In the genomic region with DNA sequence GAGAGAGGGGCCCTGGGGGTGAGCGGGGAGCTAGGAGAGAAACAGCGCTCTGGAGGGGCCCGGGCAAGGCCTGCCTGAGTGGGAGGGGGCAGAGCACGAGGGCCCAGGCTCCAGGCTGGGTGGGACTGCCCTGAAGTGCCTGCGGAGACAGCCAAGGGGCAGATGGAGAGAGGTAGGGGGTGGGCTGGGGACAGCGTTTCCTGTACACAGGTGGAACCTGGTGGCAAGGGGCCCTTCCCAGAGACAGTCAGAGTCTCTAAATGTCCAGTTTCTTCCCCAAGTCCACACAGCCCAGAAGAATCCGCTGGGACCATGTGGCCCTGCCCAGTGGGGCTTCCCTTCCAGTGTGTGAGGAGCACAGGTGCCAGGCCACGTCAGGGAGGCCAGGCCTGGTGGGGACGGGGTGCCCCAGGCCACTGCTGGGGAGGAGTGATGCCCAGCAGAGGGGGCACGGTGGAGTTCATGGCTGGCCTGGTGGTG, we compare ENCODE assay signal across 17 cellular contexts. TPM values are rescaled to one million over a fixed set of nuclear protein-coding genes. Genes with fewer than 3 reads are reported as not detected.
DNase-seq lines count a peak whose midpoint lies in the region; ATAC-seq and TF ChIP-seq lines count a peak whose summit lies in the region.
"Had no signal": no experiment of that assay in that cellular context is flagged by ENCODE, and none has a peak within 500 bp of the region (broad histone marks: within the 10 kb centered on the region; RNA-seq: fewer than 3 reads in every experiment).

No MANE protein-coding gene starts in this region.

- H3K9me3 ChIP-seq in CD8-positive, alpha-beta memory T cell (ENCODE audit: low read length) = no peaks in the 10 kb centered on the region
- no peaks in the 10 kb centered on the region for H3K9me3 ChIP-seq in naive thymus-derived CD4-positive, alpha-beta T cell (ENCODE audit: control insufficient read depth in 2 of 3, low read length in 3 of 3)
- H3K9me3 ChIP-seq: HAP-1, sigmoid colon had no signal

- no peak for TF ChIP-seq CTCF in GM23338 (conservative IDR thresholded peaks at IDR 0.05; ENCODE audit: low read depth in 2 of 2)

- H3K36me3 Mint-ChIP-seq in T-helper 2 cell treated with Interferon-gamma antibody and Interleukin-4, amounts not matched to agents 5 μg/mL and 100 μg/mL, for 36 hours (ENCODE audit: low read depth) = peaks cover 33% of the 10 kb centered on the region
- H3K36me3 Mint-ChIP-seq in CD8-positive, alpha-beta memory T cell = peaks cover 2 to 3% (median 3%) of the 10 kb centered on the region in 3 donors
- H3K36me3 Mint-ChIP-seq in activated naive CD8-positive, alpha-beta T cell treated with anti-CD3 and anti-CD28 coated beads, Interleukin-2, amount 50 U/mL, for 24 hours (ENCODE audit: low read depth) = peaks cover 5% of the 10 kb centered on the region
- H3K36me3 Mint-ChIP-seq in naive thymus-derived CD4-positive, alpha-beta T cell = peaks cover 0 to 13% (median 7%) of the 10 kb centered on the region in 5 donors
- peaks cover 6% of the 10 kb centered on the region; the same call in 1 of the 3 replicates for H3K36me3 Mint-ChIP-seq in GM23338 (ENCODE audit: low read depth)

- no peaks in the 10 kb centered on the region for H3K27me3 ChIP-seq in CD8-positive, alpha-beta memory T cell (ENCODE audit: insufficient read depth, low read length, poor library complexity, severe bottlenecking)
- no peaks in the 10 kb centered on the region for H3K27me3 ChIP-seq in naive thymus-derived CD4-positive, alpha-beta T cell (ENCODE audit: control insufficient read depth in 2 of 2, insufficient read depth in 2 of 2, low read length in 2 of 2)
- H3K27me3 ChIP-seq in GM23338 (ENCODE audit: insufficient read depth) = no peaks in the 10 kb centered on the region

- no peaks in the 10 kb centered on the region for H4K20me1 ChIP-seq in GM23338 (replicated peaks; ENCODE audit: insufficient read depth)

- no peaks in the 10 kb centered on the region for H3K36me3 ChIP-seq in CD8-positive, alpha-beta memory T cell (ENCODE audit: insufficient read depth, low read length)
- H3K36me3 ChIP-seq in naive thymus-derived CD4-positive, alpha-beta T cell (ENCODE audit: control insufficient read depth in 2 of 3, insufficient read depth in 3 of 3, low read length in 3 of 3) = no peaks in the 10 kb centered on the region
- no peaks in the 10 kb centered on the region for H3K36me3 ChIP-seq in GM23338 (ENCODE audit: insufficient read depth)
- H3K36me3 ChIP-seq: HAP-1, sigmoid colon had no signal

- CTCF ChIA-PET in CD8-positive, alpha-beta memory T cell (lab: Charles Lee) = interaction anchor here (1.0 to 2.7 kb wide), 2 partner anchors 36 to 58 kb away, joined by 3 to 24 read pairs; no protein-coding TSS in a partner anchor
- CTCF ChIA-PET in naive thymus-derived CD4-positive, alpha-beta T cell (lab: Charles Lee) = interaction anchor here (0.8 kb wide), 1 partner anchor 63 kb away, joined by 3 read pairs; no protein-coding TSS in a partner anchor

- H3K27me3 Mint-ChIP-seq in T-helper 2 cell treated with Interferon-gamma antibody and Interleukin-4, amounts not matched to agents 5 μg/mL and 100 μg/mL, for 36 hours (ENCODE audit: low read depth) = no peaks in the 10 kb centered on the region
- H3K27me3 Mint-ChIP-seq in CD8-positive, alpha-beta memory T cell = no peaks in the 10 kb centered on the region
- H3K27me3 Mint-ChIP-seq in activated naive CD8-positive, alpha-beta T cell treated with anti-CD3 and anti-CD28 coated beads, Interleukin-2, amount 50 U/mL, for 24 hours = no peaks in the 10 kb centered on the region
- H3K27me3 Mint-ChIP-seq in naive thymus-derived CD4-positive, alpha-beta T cell = no peaks in the 10 kb centered on the region
- peaks cover 9% of the 10 kb centered on the region for H3K27me3 Mint-ChIP-seq in GM23338 (ENCODE audit: insufficient read depth, low read depth, poor library complexity)

- H3F3A ChIP-seq in GM23338 (replicated peaks; ENCODE audit: low read depth) = no peaks in the 10 kb centered on the region

- H3K4me1 ChIP-seq in CD8-positive, alpha-beta memory T cell (ENCODE audit: insufficient read depth, low read length) = peaks cover 81% of the 10 kb centered on the region
- H3K4me1 ChIP-seq in naive thymus-derived CD4-positive, alpha-beta T cell (ENCODE audit: control insufficient read depth in 2 of 2, insufficient read depth in 2 of 2, low read length in 2 of 2) = peaks cover 59 to 76% of the 10 kb centered on the region in 2 donors
- no peaks in the 10 kb centered on the region for H3K4me1 ChIP-seq in GM23338 (ENCODE audit: insufficient read depth)
- H3K4me1 ChIP-seq: HAP-1, sigmoid colon had no signal

- H3K4me3 Mint-ChIP-seq in T-helper 2 cell treated with Interferon-gamma antibody and Interleukin-4, amounts not matched to agents 5 μg/mL and 100 μg/mL, for 36 hours = peak overlapping the region; percentile 67
- H3K4me3 Mint-ChIP-seq in CD8-positive, alpha-beta memory T cell = peak overlapping the region in 3 of 7 donors; percentile 41 to 68 (median 67)
- no peak overlapping the region for H3K4me3 Mint-ChIP-seq in activated naive CD8-positive, alpha-beta T cell treated with anti-CD3 and anti-CD28 coated beads, Interleukin-2, amount 50 U/mL, for 24 hours
- peak overlapping the region in 6 of 10 donors; percentile 34 to 83 (median 72) for H3K4me3 Mint-ChIP-seq in naive thymus-derived CD4-positive, alpha-beta T cell
- no peak overlapping the region for H3K4me3 Mint-ChIP-seq in GM23338
- H3K4me3 Mint-ChIP-seq: nephron had no signal

- H3K27ac Mint-ChIP-seq in T-helper 2 cell treated with Interferon-gamma antibody and Interleukin-4, amounts not matched to agents 5 μg/mL and 100 μg/mL, for 36 hours = peak overlapping the region; percentile 92
- peak overlapping the region; percentile 33 to 99 (median 95) for H3K27ac Mint-ChIP-seq in CD8-positive, alpha-beta memory T cell
- no peak overlapping the region for H3K27ac Mint-ChIP-seq in activated naive CD8-positive, alpha-beta T cell treated with anti-CD3 and anti-CD28 coated beads, Interleukin-2, amount 50 U/mL, for 24 hours
- H3K27ac Mint-ChIP-seq in naive thymus-derived CD4-positive, alpha-beta T cell = peak overlapping the region; percentile 36 to 95 (median 90)
- H3K27ac Mint-ChIP-seq in GM23338 = no peak overlapping the region
- H3K27ac Mint-ChIP-seq: nephron had no signal

- H3K4me1 Mint-ChIP-seq in T-helper 2 cell treated with Interferon-gamma antibody and Interleukin-4, amounts not matched to agents 5 μg/mL and 100 μg/mL, for 36 hours (ENCODE audit: low read depth) = peaks cover 57% of the 10 kb centered on the region
- H3K4me1 Mint-ChIP-seq in CD8-positive, alpha-beta memory T cell = peaks cover 30 to 67% (median 46%) of the 10 kb centered on the region in 3 donors
- peaks cover 65% of the 10 kb centered on the region for H3K4me1 Mint-ChIP-seq in activated naive CD8-positive, alpha-beta T cell treated with anti-CD3 and anti-CD28 coated beads, Interleukin-2, amount 50 U/mL, for 24 hours
- peaks cover 18 to 72% (median 65%) of the 10 kb centered on the region in 7 donors for H3K4me1 Mint-ChIP-seq in naive thymus-derived CD4-positive, alpha-beta T cell
- peaks cover 10% of the 10 kb centered on the region; the same call in 2 of the 3 replicates for H3K4me1 Mint-ChIP-seq in GM23338

- no peaks in the 10 kb centered on the region for H3K79me2 ChIP-seq in GM23338 (replicated peaks; ENCODE audit: insufficient read depth)

- H2AFZ ChIP-seq in GM23338 = no peak overlapping the region

- no peaks in the 10 kb centered on the region for H3K9me2 ChIP-seq in GM23338 (ENCODE audit: insufficient read depth)

- intact Hi-C loops in naive thymus-derived CD4-positive, alpha-beta T cell (cut with micrococcal nuclease) = loop anchor here (1.0 to 2.0 kb wide), 6 partner anchors 29 to 209 kb away; partner anchors contain the start of genes CAPN10 (in 1 of the 2) and DUSP28 (in 1 of the 2)

- no peak for DNase-seq in T-helper 2 cell treated with Interferon-gamma antibody and Interleukin-4, amounts not matched to agents 5 μg/mL and 100 μg/mL, for 36 hours (ENCODE audit: low spot score)
- DNase-seq in T-helper 2 cell (no peak), GM23338 (ENCODE audit: low spot score) (no peak), anterior cingulate cortex (lab: John Stamatoyannopoulos, UW) (no peak), NCI-H526 (lab: John Stamatoyannopoulos, UW) (no peak)
- peak in 1 of 5 donors; percentile 49 for DNase-seq in CD8-positive, alpha-beta memory T cell
- DNase-seq in activated naive CD8-positive, alpha-beta T cell treated with anti-CD3 and anti-CD28 coated beads, Interleukin-2, amount 50 U/mL, for 24 hours = peak; percentile 15
- DNase-seq in naive thymus-derived CD4-positive, alpha-beta T cell = peak in 3 of 9 donors; percentile 9 to 15 (median 12)
- DNase-seq: cerebellar nuclear complex; NK-92 treated with Interleukin-12 subunit alpha and Interleukin-12 subunit beta, amount 100 ng/mL, for 24 hours had no signal

- H3K27ac ChIP-seq in CD8-positive, alpha-beta memory T cell (ENCODE audit: low read depth, low read length) = no peak overlapping the region
- H3K27ac ChIP-seq in naive thymus-derived CD4-positive, alpha-beta T cell (ENCODE audit: low read depth, low read length) = peak overlapping the region; percentile 69
- no peak overlapping the region for H3K27ac ChIP-seq in GM23338 (ENCODE audit: low read depth)
- H3K27ac ChIP-seq: epithelial cell of prostate, sigmoid colon, VCaP had no signal

- H3K4me2 ChIP-seq in GM23338 = no peak overlapping the region

- no peak overlapping the region for H3K4me3 ChIP-seq in CD8-positive, alpha-beta memory T cell (ENCODE audit: low read length)
- no peak overlapping the region for H3K4me3 ChIP-seq in naive thymus-derived CD4-positive, alpha-beta T cell (ENCODE audit: low read length)
- no peak overlapping the region for H3K4me3 ChIP-seq in GM23338
- H3K4me3 ChIP-seq: HAP-1, sigmoid colon had no signal

- POLR2A ChIA-PET in CD8-positive, alpha-beta memory T cell (lab: Charles Lee) = no interaction called here
- POLR2A ChIA-PET in naive thymus-derived CD4-positive, alpha-beta T cell (lab: Charles Lee) = interaction anchor here (0.5 to 3.5 kb wide), 3 partner anchors 37 to 186 kb away, joined by 5 to 30 read pairs (median 27); partner anchors contain the start of gene CAPN10

- H3K9me3 Mint-ChIP-seq in T-helper 2 cell treated with Interferon-gamma antibody and Interleukin-4, amounts not matched to agents 5 μg/mL and 100 μg/mL, for 36 hours = no peaks in the 10 kb centered on the region
- H3K9me3 Mint-ChIP-seq in CD8-positive, alpha-beta memory T cell = no peaks in the 10 kb centered on the region
- H3K9me3 Mint-ChIP-seq in activated naive CD8-positive, alpha-beta T cell treated with anti-CD3 and anti-CD28 coated beads, Interleukin-2, amount 50 U/mL, for 24 hours = no peaks in the 10 kb centered on the region
- peaks cover 0 to 3% (median 0%) of the 10 kb centered on the region in 11 donors for H3K9me3 Mint-ChIP-seq in naive thymus-derived CD4-positive, alpha-beta T cell
- peaks cover 11% of the 10 kb centered on the region for H3K9me3 Mint-ChIP-seq in GM23338

- ATAC-seq in activated naive CD8-positive, alpha-beta T cell treated with anti-CD3 and anti-CD28 coated beads, Interleukin-2, amount 50 U/mL, for 24 hours = no peak
- no peak for ATAC-seq in naive thymus-derived CD4-positive, alpha-beta T cell
- ATAC-seq in GM23338 = no peak

RNA-seq across cellular contexts. Expression of gene GPR35, which starts 1.7 kb away (rescaled TPM):
- total RNA-seq in CD8-positive, alpha-beta memory T cell = 1 to 10 TPM; 8.4 to 9.0 TPM
- polyA plus RNA-seq in CD8-positive, alpha-beta memory T cell = 1.9 TPM
- total RNA-seq in naive thymus-derived CD4-positive, alpha-beta T cell = 10 to 100 TPM in 3 of 5 experiments, 1 to 10 TPM in 2; 7.1 to 19.0 (median 10.2) TPM
- 1 to 10 TPM in 1 of 2 donors, under 1 TPM in 1; 0.20 to 1.0 TPM for polyA plus RNA-seq in naive thymus-derived CD4-positive, alpha-beta T cell
- total RNA-seq in GM23338 (2014; rRNA removed; shearing (Covaris generic)) = 0.39 TPM in 1 of 2 replicates, not detected in the other
- polyA plus RNA-seq in GM23338 (2016; fragmentation: Nextera tagmentation; extraction: Ambion mirVana) = 0.21 TPM in 1 of 2 replicates, not detected in the other

RNA-seq across cellular contexts. Expression of gene CAPN10, which starts 37.0 kb away (rescaled TPM):
- 10 to 100 TPM; 36.1 to 40.5 TPM for total RNA-seq in CD8-positive, alpha-beta memory T cell
- 19.5 TPM for polyA plus RNA-seq in CD8-positive, alpha-beta memory T cell
- total RNA-seq in naive thymus-derived CD4-positive, alpha-beta T cell = 10 to 100 TPM; 54.1 to 74.8 (median 64.5) TPM
- polyA plus RNA-seq in naive thymus-derived CD4-positive, alpha-beta T cell = 10 to 100 TPM in 1 of 2 donors, 1 to 10 TPM in 1; 8.4 to 14.1 TPM
- 47.0 and 59.8 TPM in 2 replicates for total RNA-seq in GM23338 (2014; rRNA removed; shearing (Covaris generic))
- 30.2 and 31.7 TPM in 2 replicates for polyA plus RNA-seq in GM23338 (2016; fragmentation: Nextera tagmentation; extraction: Ambion mirVana)

RNA-seq across cellular contexts. Expression of gene RNPEPL1, which starts 55.3 kb away (rescaled TPM):
- total RNA-seq in CD8-positive, alpha-beta memory T cell = 10 to 100 TPM; 55.6 to 61.1 TPM
- polyA plus RNA-seq in CD8-positive, alpha-beta memory T cell = 101 TPM
- total RNA-seq in naive thymus-derived CD4-positive, alpha-beta T cell = 100 to 1,000 TPM in 4 of 5 experiments, 10 to 100 TPM in 1; 78.5 to 126 (median 112) TPM
- polyA plus RNA-seq in naive thymus-derived CD4-positive, alpha-beta T cell = 10 to 100 TPM; 23.0 to 51.2 TPM
- total RNA-seq in GM23338 (2014; rRNA removed; shearing (Covaris generic)) = 21.0 and 28.4 TPM in 2 replicates
- 5.5 and 6.0 TPM in 2 replicates for polyA plus RNA-seq in GM23338 (2016; fragmentation: Nextera tagmentation; extraction: Ambion mirVana)

RNA-seq across cellular contexts. Expression of gene AQP12B, which starts 59.1 kb away (rescaled TPM):
- not detected for total RNA-seq in CD8-positive, alpha-beta memory T cell
- not detected for polyA plus RNA-seq in CD8-positive, alpha-beta memory T cell
- not detected for total RNA-seq in naive thymus-derived CD4-positive, alpha-beta T cell
- not detected for polyA plus RNA-seq in naive thymus-derived CD4-positive, alpha-beta T cell
- total RNA-seq in GM23338 (2014; rRNA removed; shearing (Covaris generic)) = not detected in 2 replicates
- polyA plus RNA-seq in GM23338 (2016; fragmentation: Nextera tagmentation; extraction: Ambion mirVana) = not detected in 2 replicates
- total RNA-seq: A172, MCF 10A, sigmoid colon had no signal

Comparison
In these comparisons a context has a peak if more than half of its experiments do, and no peak if none do; other contexts are left out.
1. H3K27ac Mint-ChIP-seq: peak in T-helper 2 cell treated with Interferon-gamma antibody and Interleukin-4, amounts not matched to agents 5 μg/mL and 100 μg/mL, for 36 hours (single experiment), CD8-positive, alpha-beta memory T cell (8 of 8) and naive thymus-derived CD4-positive, alpha-beta T cell (9 of 9); none in activated naive CD8-positive, alpha-beta T cell treated with anti-CD3 and anti-CD28 coated beads, Interleukin-2, amount 50 U/mL, for 24 hours (single experiment) and GM23338 (single experiment).
2. H3K4me3 Mint-ChIP-seq: peak in T-helper 2 cell treated with Interferon-gamma antibody and Interleukin-4, amounts not matched to agents 5 μg/mL and 100 μg/mL, for 36 hours (single experiment) and naive thymus-derived CD4-positive, alpha-beta T cell (6 of 10); none in activated naive CD8-positive, alpha-beta T cell treated with anti-CD3 and anti-CD28 coated beads, Interleukin-2, amount 50 U/mL, for 24 hours (single experiment) and GM23338 (single experiment).